Comparison of ENCODE assay signal across 21 cellular contexts in genomic region chr4:73335717-73336116, GRCh38.
"Had no signal": no experiment of that assay in that cellular context is flagged by ENCODE, and none has a peak within 500 bp of the region (broad histone marks: within the 10 kb centered on the region; RNA-seq: fewer than 3 reads in every experiment).

No MANE protein-coding gene starts in this region.

- H3K27ac ChIP-seq: KMS-11, SJSA1 had no signal

- ATAC-seq: HepG2 had no signal

- H3K9ac ChIP-seq: KMS-11, SK-N-SH had no signal

- DNase-seq: IMR-90, Kasumi-1, MM.1S, NCI-H1092 treated with DMSO at 0.1 percent for 48 hours, NCI-H1436, NCI-H187, NCI-H2029, NCI-H2081 treated with DMSO at 0.1 percent for 48 hours, NCI-H2171, NCI-H345, NCI-H446 treated with DMSO at 0.1 percent for 48 hours, NCI-H510A treated with DMSO at 0.1 percent for 48 hours, NCI-H526, Right ventricle myocardium superior, RPMI8226, SIG-M5, SK-N-SH, T-helper 1 cell had no signal

- H3K9me3 ChIP-seq: SJSA1, SK-N-SH had no signal

- H3K4me1 ChIP-seq: SJSA1 had no signal

- H3K36me3 ChIP-seq: SJSA1 had no signal

- FAIRE-seq: HepG2 had no signal

- H3K4me3 ChIP-seq: SJSA1 had no signal

- H3K4me2 ChIP-seq: KMS-11, SK-N-SH had no signal
